15 cellular contexts compared by ENCODE assay signal in the genomic region with DNA sequence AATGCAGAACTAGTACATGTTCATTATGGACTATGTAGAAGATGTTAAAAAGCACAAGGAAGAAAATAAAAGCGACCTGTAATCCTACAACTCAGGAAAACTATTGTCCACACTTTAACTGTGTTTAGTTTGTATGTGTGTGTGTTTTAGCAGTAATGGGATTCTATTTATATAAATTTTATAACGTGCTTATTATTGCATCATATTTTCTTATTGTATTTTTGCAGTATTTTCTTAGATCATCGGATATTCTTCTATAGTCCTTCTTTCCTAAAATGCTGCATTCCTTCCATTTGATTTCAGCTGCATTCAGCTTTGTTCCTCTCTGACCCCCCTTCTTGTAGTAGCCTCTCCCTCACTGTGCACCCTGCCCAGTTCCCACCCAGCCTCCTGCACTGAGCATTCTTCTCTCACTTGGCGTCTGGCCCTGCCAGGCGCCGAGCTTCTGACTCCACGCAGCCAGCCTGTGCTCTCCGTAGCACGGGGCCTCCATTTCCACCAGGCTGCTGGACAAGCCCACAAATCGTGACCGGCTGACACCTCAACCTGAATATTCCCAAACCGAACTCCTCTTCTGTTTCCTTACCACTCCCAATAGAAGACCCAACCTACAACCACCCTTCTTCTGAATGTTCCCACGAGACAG. TPM values are rescaled to one million over a fixed set of nuclear protein-coding genes. Genes with fewer than 3 reads are reported as not detected.
A peak's percentile ranks its signal among the peaks of the same experiment; 100 is the strongest.
DNase-seq lines count a peak whose midpoint lies in the region; ATAC-seq, FAIRE-seq and TF ChIP-seq lines count a peak whose summit lies in the region.
"Had no signal": no experiment of that assay in that cellular context is flagged by ENCODE, and none has a peak within 500 bp of the region (broad histone marks: within the 10 kb centered on the region; RNA-seq: fewer than 3 reads in every experiment).

No MANE protein-coding gene starts in this region.

- H3K4me2 ChIP-seq in K562 (ENCODE audit: insufficient read depth, low read length): no peak overlapping the region
- H3K4me2 ChIP-seq: BLaER1 treated with 17β-estradiol and CSF1 and Interleukin-3, amounts not matched to agents 10 nM and 100 nM had no signal

- CTCF ChIA-PET in K562 (lab: Yijun Ruan, JAX; ENCODE audit: low intra/inter-chr PET ratio): no interaction called here

- TF ChIP-seq CTCF in K562 (IDR thresholded peaks at IDR 0.05 in 2 of 3, conservative IDR thresholded peaks at IDR 0.05 in 1 of 3; ENCODE audit: insufficient read depth in 2 of 3, low read depth in 1 of 3, low read length in 3 of 3) (no peak), left ventricle myocardium inferior (IDR thresholded peaks at IDR 0.05; ENCODE audit: borderline replicate concordance) (no peak)

- H3K9me1 ChIP-seq in K562 (ENCODE audit: control insufficient read depth, insufficient read depth, low read length): no peaks in the 10 kb centered on the region

- no peak for TF ChIP-seq EP300 in K562 (IDR thresholded peaks at IDR 0.05; ENCODE audit: low read length)

- H4K20me1 ChIP-seq in K562 (replicated peaks; ENCODE audit: control insufficient read depth, insufficient read depth, low read length): no peaks in the 10 kb centered on the region

- no peak overlapping the region for H3K9ac ChIP-seq in K562 (ENCODE audit: insufficient read depth in 1 of 2, low read depth in 2 of 2, low read length in 2 of 2)
- H3K9ac ChIP-seq: BLaER1 treated with 17β-estradiol and CSF1 and Interleukin-3, amounts not matched to agents 10 nM and 100 nM had no signal

- intact Hi-C loops in K562 (cut with micrococcal nuclease): no loop called here
- intact Hi-C loops in left ventricle myocardium inferior (cut with micrococcal nuclease): no loop called here
- intact Hi-C loops in posterior cingulate gyrus (cut with DNase I): no loop called here

- BruUV-seq in K562 (replicated peaks; lab: Mats Ljungman, UMichigan): no TSS peak

- H3K4me3 ChIP-seq in K562 (no peak overlapping the region), left ventricle myocardium inferior (no peak overlapping the region)
- H3K4me3 ChIP-seq: ascending aorta; BLaER1 treated with 17β-estradiol and CSF1 and Interleukin-3, amounts not matched to agents 10 nM and 100 nM had no signal

- no peak for ATAC-seq in K562

- H3K79me2 ChIP-seq in K562 (ENCODE audit: control insufficient read depth, insufficient read depth, low read length): no peaks in the 10 kb centered on the region

- H3K27ac ChIP-seq in K562 (ENCODE audit: extremely low read depth, low read depth, low read length) (no peak overlapping the region), left ventricle myocardium inferior (replicated peaks) (peak overlapping the region; percentile 45)
- H3K27ac ChIP-seq: ascending aorta; BLaER1 treated with 17β-estradiol and CSF1 and Interleukin-3, amounts not matched to agents 10 nM and 100 nM had no signal

- WGBS in K562 (ENCODE audit: insufficient coverage, low coverage, missing lambda C conversion rate): 0% methylated on average over 13 of the region's 13 CpGs

- no peak for TF ChIP-seq POLR2A in K562 (conservative IDR thresholded peaks at IDR 0.05)

- H3K36me3 ChIP-seq in K562 (ENCODE audit: control insufficient read depth, insufficient read depth, low read length) (no peaks in the 10 kb centered on the region), left ventricle myocardium inferior (peaks cover 7% of the 10 kb centered on the region)
- H3K36me3 ChIP-seq: ascending aorta had no signal

- FAIRE-seq in K562 (lab: Jason Lieb, UNC): no peak
- FAIRE-seq: G401.6 had no signal

- TF ChIP-seq RAD21 in K562 (CRISPR knock-in tag; conservative IDR thresholded peaks at IDR 0.05 in 1 of 2, IDR thresholded peaks at IDR 0.05 in 1 of 2): no peak

- H3K9me3 ChIP-seq in K562 (replicated peaks; ENCODE audit: control insufficient read depth, insufficient read depth, low read depth, low read length) (no peaks in the 10 kb centered on the region), left ventricle myocardium inferior (replicated peaks) (peaks cover 16% of the 10 kb centered on the region)

- H3K4me1 ChIP-seq in K562 (replicated peaks in 1 of 2; ENCODE audit: control insufficient read depth in 2 of 2, insufficient read depth in 2 of 2, low read length in 2 of 2) (no peaks in the 10 kb centered on the region), left ventricle myocardium inferior (peaks cover 9% of the 10 kb centered on the region)
- H3K4me1 ChIP-seq: ascending aorta had no signal

- H3K27me3 ChIP-seq in K562 (ENCODE audit: control insufficient read depth in 2 of 2, insufficient read depth in 2 of 2, low read length in 2 of 2) (peaks cover 0 to 22% of the 10 kb centered on the region in 2 experiments; a peak in 4 of 5 replicates), left ventricle myocardium inferior (ENCODE audit: low read depth) (no peaks in the 10 kb centered on the region)
- H3K27me3 ChIP-seq: ascending aorta; BLaER1 treated with 17β-estradiol and CSF1 and Interleukin-3, amounts not matched to agents 10 nM and 100 nM had no signal

- POLR2A ChIA-PET in K562 (lab: Yijun Ruan, JAX): no interaction called here

- no peak overlapping the region for H2AFZ ChIP-seq in K562 (ENCODE audit: low read depth, low read length)

- in situ Hi-C loops in K562 (cut with MboI): no loop called here

- peak; percentile 10 for DNase-seq in D341Med (ENCODE audit: low spot score)
- DNase-seq in K562 (ENCODE audit: extremely low read depth in 1 of 4, low spot score in 3 of 4): no peak
- peak; percentile 34 for DNase-seq in left ventricle myocardium inferior
- DNase-seq in posterior cingulate gyrus: peak; percentile 49 to 96 (median 70)
- no peak for DNase-seq in activated naive CD4-positive, alpha-beta T cell treated with Interleukin-2 at 50 U/mL for 16 hours
- DNase-seq in NCI-H1930 (lab: John Stamatoyannopoulos, UW): no peak
- DNase-seq in iPS-NIHi11 (ENCODE audit: low spot score): no peak
- DNase-seq in DMS 273 (lab: John Stamatoyannopoulos, UW; ENCODE audit: unreplicated experiment): no peak
- DNase-seq: activated CD4-positive, CD25-positive, alpha-beta regulatory T cell; NCI-H1694 treated with DMSO at 0.1 percent for 48 hours; stimulated activated CD4-positive, alpha-beta T cell treated with anti-CD3 and anti-CD28 coated beads, Interleukin-4, amount 100 ng/mL, for 4 hours; stimulated activated naive CD4-positive, alpha-beta T cell treated with Interleukin-2 at 50 U/mL for 16 hours had no signal

TF ChIP-seq in K562, 482 proteins besides CTCF, POLR2A, EP300 and RAD21 (continues in another document):
- TF ChIP-seq SRSF7 (optimal IDR thresholded peaks at IDR 0.05; ENCODE audit: low read depth, low read length) (no peak), ZNF121 (CRISPR knock-in tag; conservative IDR thresholded peaks at IDR 0.05) (no peak), FOS (IDR thresholded peaks at IDR 0.05; ENCODE audit: extremely low read depth, insufficient read length) (no peak), TRIM24 (IDR thresholded peaks at IDR 0.05) (no peak), THAP7 (CRISPR knock-in tag; IDR thresholded peaks at IDR 0.05) (no peak), BMI1 (IDR thresholded peaks at IDR 0.05; ENCODE audit: low read length) (no peak)
- TF ChIP-seq, protein P1, sequence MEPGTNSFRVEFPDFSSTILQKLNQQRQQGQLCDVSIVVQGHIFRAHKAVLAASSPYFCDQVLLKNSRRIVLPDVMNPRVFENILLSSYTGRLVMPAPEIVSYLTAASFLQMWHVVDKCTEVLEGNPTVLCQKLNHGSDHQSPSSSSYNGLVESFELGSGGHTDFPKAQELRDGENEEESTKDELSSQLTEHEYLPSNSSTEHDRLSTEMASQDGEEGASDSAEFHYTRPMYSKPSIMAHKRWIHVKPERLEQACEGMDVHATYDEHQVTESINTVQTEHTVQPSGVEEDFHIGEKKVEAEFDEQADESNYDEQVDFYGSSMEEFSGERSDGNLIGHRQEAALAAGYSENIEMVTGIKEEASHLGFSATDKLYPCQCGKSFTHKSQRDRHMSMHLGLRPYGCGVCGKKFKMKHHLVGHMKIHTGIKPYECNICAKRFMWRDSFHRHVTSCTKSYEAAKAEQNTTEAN (CRISPR knock-in tag; IDR thresholded peaks at IDR 0.05): no peak

RNA-seq across cellular contexts. Expression of gene MVB12B, which starts 39.9 kb away (rescaled TPM):
- total RNA-seq in K562 (2011; cell fraction: chromatin; rRNA removed; ENCODE audit: low replicate concordance): not detected in 2 replicates
- not detected in 2 replicates for total RNA-seq in K562 (2011; cell fraction: nucleolus; rRNA removed)
- total RNA-seq in K562 (2011; cell fraction: nucleoplasm; rRNA removed): not detected in 2 replicates
- total RNA-seq in K562 (2014; rRNA removed) (not detected in 2 replicates), K562 (2014; rRNA removed; fragmentation: Illumina TruSeq; extraction: Trizol) (not detected in 2 replicates), K562 (2015; rRNA removed; fragmentation: Illumina TruSeq; extraction: Trizol) (not detected in 2 replicates), K562 (2021) (0.09 TPM in 1 of 2 replicates, not detected in the other), left ventricle myocardium inferior (11.2 TPM)
- polyA plus RNA-seq in K562 (2011; rRNA removed) (not detected in 2 replicates), K562 (2014; fragmentation: Illumina TruSeq; extraction: Trizol) (not detected in 2 replicates), K562 (2014; fragmentation: Nextera tagmentation; extraction: Ambion mirVana) (not detected), K562 (2014; rRNA removed) (not detected in 2 replicates)
- polyA plus RNA-seq in K562 (2011; cell fraction: cytosol; rRNA removed): not detected in 2 replicates
- not detected in 2 replicates for polyA plus RNA-seq in K562 (2011; cell fraction: nucleus; rRNA removed)
- polyA plus RNA-seq in K562 (2012): 0.07 TPM in 1 of 2 replicates, not detected in the other
- not detected in 2 replicates for polyA minus RNA-seq in K562 (2011; rRNA and poly(A)+ RNA removed)
- not detected in 2 replicates for polyA minus RNA-seq in K562 (2011; cell fraction: cytosol; rRNA and poly(A)+ RNA removed)
- not detected in 2 replicates for polyA minus RNA-seq in K562 (2011; cell fraction: nucleus; rRNA and poly(A)+ RNA removed)

Comparison
In these comparisons a context has a peak if more than half of its experiments do, and no peak if none do; other contexts are left out.
1. DNase-seq: peak in D341Med (single experiment), left ventricle myocardium inferior (single experiment) and posterior cingulate gyrus (10 of 10); none in K562 (0 of 4), activated naive CD4-positive, alpha-beta T cell treated with Interleukin-2 at 50 U/mL for 16 hours (single experiment), NCI-H1930 (0 of 2), iPS-NIHi11 (single experiment) and DMS 273 (single experiment).
2. RNA of gene MVB12B, which starts 39.9 kb away (total RNA-seq): 11.2 TPM in left ventricle myocardium inferior (single experiment); 0.09 TPM in K562; every median in the first group is over 10 times any median in the second.